In genomic region chr6:118146584-118146983, GRCh38 we compare ENCODE assay signal across 18 cellular contexts.
DNase-seq lines count a peak whose midpoint lies in the region; ATAC-seq and TF ChIP-seq lines count a peak whose summit lies in the region.
"Had no signal": no experiment of that assay in that cellular context is flagged by ENCODE, and none has a peak within 500 bp of the region (broad histone marks: within the 10 kb centered on the region; RNA-seq: fewer than 3 reads in every experiment).

No MANE protein-coding gene starts in this region.

- no peak overlapping the region for H3K27ac ChIP-seq in SK-N-SH (ENCODE audit: low read depth in 2 of 2, low read length in 1 of 2)
- H3K27ac ChIP-seq: BLaER1 treated with 17β-estradiol and CSF1 and Interleukin-3, amounts not matched to agents 10 nM and 100 nM had no signal

- H2AFZ ChIP-seq in SK-N-SH (ENCODE audit: low read depth): no peak overlapping the region

- no peak for TF ChIP-seq CTCF in astrocyte of the cerebellum (IDR thresholded peaks at IDR 0.05; ENCODE audit: low read depth, low read length, missing control alignments)
- no peak for TF ChIP-seq CTCF in choroid plexus epithelial cell (conservative IDR thresholded peaks at IDR 0.05; ENCODE audit: low read depth, low read length)
- TF ChIP-seq CTCF in SK-N-SH (IDR thresholded peaks at IDR 0.05): no peak

- no peak for TF ChIP-seq RAD21 in SK-N-SH (IDR thresholded peaks at IDR 0.05; ENCODE audit: low read length)

- H3K4me3 ChIP-seq in astrocyte of the cerebellum (ENCODE audit: low read depth, low read length): no peak overlapping the region
- no peak overlapping the region for H3K4me3 ChIP-seq in choroid plexus epithelial cell (ENCODE audit: low read depth, low read length)
- H3K4me3 ChIP-seq in SK-N-SH (ENCODE audit: low read depth in 2 of 2, low read length in 1 of 2): no peak overlapping the region
- H3K4me3 ChIP-seq: BLaER1 treated with 17β-estradiol and CSF1 and Interleukin-3, amounts not matched to agents 10 nM and 100 nM had no signal

- POLR2A ChIA-PET in SK-N-SH (lab: Yijun Ruan, JAX): no interaction called here

- H3K4me1 ChIP-seq in SK-N-SH (ENCODE audit: control insufficient read depth in 1 of 2, insufficient read depth in 2 of 2, low read depth in 1 of 2, low read length in 1 of 2): peaks cover 0 to 3% of the 10 kb centered on the region in 2 experiments; a peak in 1 of 4 replicates
- H3K4me1 ChIP-seq: BLaER1 treated with 17β-estradiol and CSF1 and Interleukin-3, amounts not matched to agents 10 nM and 100 nM had no signal

- H3K79me2 ChIP-seq in SK-N-SH (ENCODE audit: insufficient read depth): no peaks in the 10 kb centered on the region

- 6% methylated on average over 1 of the region's 1 CpG for WGBS in SK-N-SH (ENCODE audit: low lambda C conversion rate)

- peak; percentile 18 for DNase-seq in LHCN-M2 (ENCODE audit: low read depth)
- DNase-seq in astrocyte of the cerebellum (ENCODE audit: low read depth): peak; percentile 85
- DNase-seq in choroid plexus epithelial cell (ENCODE audit: low read depth): peak; percentile 14
- peak; percentile 17 for DNase-seq in myocyte (ENCODE audit: low read depth)
- no peak for DNase-seq in SK-N-SH
- no peak for DNase-seq in GDM1 (lab: John Stamatoyannopoulos, UW)
- DNase-seq in NCI-H1417 treated with DMSO at 0.1 percent for 48 hours (lab: John Stamatoyannopoulos, UW): no peak
- DNase-seq: Calu3; CD8-positive, alpha-beta T cell; KBM-7; NCI-H1092; NCI-H146; NCI-H2081; NK-92 treated with Interleukin-12 subunit alpha and Interleukin-12 subunit beta, amount 100 ng/mL, for 24 hours had no signal

- no peaks in the 10 kb centered on the region for H3K9me2 ChIP-seq in SK-N-SH

- no peaks in the 10 kb centered on the region for H3K27me3 ChIP-seq in SK-N-SH (ENCODE audit: insufficient read depth)
- H3K27me3 ChIP-seq: BLaER1 treated with 17β-estradiol and CSF1 and Interleukin-3, amounts not matched to agents 10 nM and 100 nM had no signal

- no peaks in the 10 kb centered on the region for H3K36me3 ChIP-seq in SK-N-SH (replicated peaks in 1 of 2; ENCODE audit: control insufficient read depth in 1 of 2, insufficient read depth in 2 of 2, low read length in 1 of 2)
- H3K36me3 ChIP-seq: BLaER1 treated with 17β-estradiol and CSF1 and Interleukin-3, amounts not matched to agents 10 nM and 100 nM had no signal

- no peak for ATAC-seq in GM21367 (IDR thresholded peaks at IDR 0.05; ENCODE audit: unreplicated experiment)
- ATAC-seq: CD8-positive, alpha-beta T cell; HepG2; Right ventricle myocardium inferior had no signal

- CTCF ChIA-PET in SK-N-SH (lab: Yijun Ruan, JAX): no interaction called here

- no peaks in the 10 kb centered on the region for H3K9me3 ChIP-seq in SK-N-SH
- H3K9me3 ChIP-seq: BLaER1 treated with 17β-estradiol and CSF1 and Interleukin-3, amounts not matched to agents 10 nM and 100 nM had no signal

- no peaks in the 10 kb centered on the region for H4K20me1 ChIP-seq in SK-N-SH (ENCODE audit: insufficient read depth)
- H4K20me1 ChIP-seq: BLaER1 treated with 17β-estradiol and CSF1 and Interleukin-3, amounts not matched to agents 10 nM and 100 nM had no signal

- H3F3A ChIP-seq in SK-N-SH (replicated peaks; ENCODE audit: insufficient read depth): no peaks in the 10 kb centered on the region

- H3K4me2 ChIP-seq in SK-N-SH: no peak overlapping the region
- H3K4me2 ChIP-seq: BLaER1 treated with 17β-estradiol and CSF1 and Interleukin-3, amounts not matched to agents 10 nM and 100 nM had no signal

- in situ Hi-C loops in astrocyte of the cerebellum (cut with HindIII; ENCODE audit: low sequenced_read_pairs): no loop called here

- no peak overlapping the region for H3K9ac ChIP-seq in SK-N-SH
- H3K9ac ChIP-seq: BLaER1 treated with 17β-estradiol and CSF1 and Interleukin-3, amounts not matched to agents 10 nM and 100 nM had no signal

- no peak for TF ChIP-seq EP300 in SK-N-SH (IDR thresholded peaks at IDR 0.05; ENCODE audit: borderline replicate concordance in 1 of 2, low read depth in 1 of 2, low read length in 1 of 2)

TF ChIP-seq in SK-N-SH, 30 proteins besides CTCF, POLR2A, EP300 and RAD21:
- TF ChIP-seq TEAD4 (IDR thresholded peaks at IDR 0.05; ENCODE audit: borderline replicate concordance, insufficient read depth) (no peak), RXRA (IDR thresholded peaks at IDR 0.05; ENCODE audit: borderline replicate concordance, low read depth) (no peak), CHD2 (IDR thresholded peaks at IDR 0.05; ENCODE audit: low read length, partially characterized antibody) (no peak), USF2 (IDR thresholded peaks at IDR 0.05; ENCODE audit: borderline replicate concordance, low read depth, low read length) (no peak), YY1 (IDR thresholded peaks at IDR 0.05; ENCODE audit: low read depth) (no peak), ELF1 (IDR thresholded peaks at IDR 0.05) (no peak), TAF1 (IDR thresholded peaks at IDR 0.05; ENCODE audit: borderline replicate concordance, low read depth, low read length) (no peak), MAX (IDR thresholded peaks at IDR 0.05; ENCODE audit: low read depth) (no peak), PBX3 (IDR thresholded peaks at IDR 0.05) (no peak), MEF2A (IDR thresholded peaks at IDR 0.05; ENCODE audit: borderline replicate concordance, low read depth) (no peak), EZH2phosphoT487 (IDR thresholded peaks at IDR 0.05; ENCODE audit: borderline replicate concordance, low read depth) (no peak), ZBTB33 (IDR thresholded peaks at IDR 0.05; ENCODE audit: borderline replicate concordance, low read depth) (no peak)

Comparison
In these comparisons a context has a peak if more than half of its experiments do, and no peak if none do; other contexts are left out.
1. DNase-seq: peak in LHCN-M2 (single experiment), astrocyte of the cerebellum (single experiment), choroid plexus epithelial cell (single experiment) and myocyte (single experiment); none in SK-N-SH (single experiment), GDM1 (single experiment) and NCI-H1417 treated with DMSO at 0.1 percent for 48 hours (single experiment).